Comparison of ENCODE assay signal across 22 cellular contexts in genomic region chr6:39942903-39943580, GRCh38. TPM values are rescaled to one million over a fixed set of nuclear protein-coding genes. Genes with fewer than 3 reads are reported as not detected.
DNase-seq lines count a peak whose midpoint lies in the region; ATAC-seq, FAIRE-seq and TF ChIP-seq lines count a peak whose summit lies in the region.
"Had no signal": no experiment of that assay in that cellular context is flagged by ENCODE, and none has a peak within 500 bp of the region (broad histone marks: within the 10 kb centered on the region; RNA-seq: fewer than 3 reads in every experiment).

No MANE protein-coding gene starts in this region.

- TF ChIP-seq CTCF in left ventricle myocardium inferior (IDR thresholded peaks at IDR 0.05; ENCODE audit: borderline replicate concordance), result no peak
- no peak for TF ChIP-seq CTCF in right atrium auricular region (IDR thresholded peaks at IDR 0.05)
- TF ChIP-seq CTCF in colonic mucosa (IDR thresholded peaks at IDR 0.05), result no peak

- ATAC-seq in GM21723 (IDR thresholded peaks at IDR 0.05; ENCODE audit: unreplicated experiment), result no peak

- no peaks in the 10 kb centered on the region for H3K36me3 ChIP-seq in left ventricle myocardium inferior
- H3K36me3 ChIP-seq in right atrium auricular region, result no peaks in the 10 kb centered on the region
- no peaks in the 10 kb centered on the region for H3K36me3 ChIP-seq in colonic mucosa
- no peaks in the 10 kb centered on the region for H3K36me3 ChIP-seq in small intestine (ENCODE audit: control insufficient read depth in 2 of 2, insufficient read depth in 2 of 2, low read length in 2 of 2)
- H3K36me3 ChIP-seq in SJCRH30, result no peaks in the 10 kb centered on the region
- H3K36me3 ChIP-seq: BE2C, HAP-1 had no signal

- H3K4me1 ChIP-seq in left ventricle myocardium inferior (peaks cover 25% of the 10 kb centered on the region), right atrium auricular region (peaks cover 0 to 13% of the 10 kb centered on the region in 2 donors), colonic mucosa (no peaks in the 10 kb centered on the region), small intestine (ENCODE audit: control insufficient read depth in 2 of 2, insufficient read depth in 1 of 2, low read depth in 1 of 2, low read length in 1 of 2) (peaks cover 7 to 13% of the 10 kb centered on the region in 2 donors), SJCRH30 (peaks cover 6% of the 10 kb centered on the region)
- H3K4me1 ChIP-seq: BE2C, HAP-1 had no signal

- H3K27me3 ChIP-seq in left ventricle myocardium inferior (ENCODE audit: low read depth), result no peaks in the 10 kb centered on the region
- H3K27me3 ChIP-seq in right atrium auricular region, result no peaks in the 10 kb centered on the region
- H3K27me3 ChIP-seq in colonic mucosa, result no peaks in the 10 kb centered on the region
- H3K27me3 ChIP-seq in small intestine (ENCODE audit: control insufficient read depth in 2 of 2, insufficient read depth in 2 of 2, low read length in 2 of 2), result no peaks in the 10 kb centered on the region
- H3K27me3 ChIP-seq in SJCRH30, result no peaks in the 10 kb centered on the region

- intact Hi-C loops in left ventricle myocardium inferior (cut with micrococcal nuclease), result no loop called here
- intact Hi-C loops in colonic mucosa (cut with DNase I), result no loop called here

- H3K4me3 ChIP-seq in left ventricle myocardium inferior, result no peak overlapping the region
- no peak overlapping the region for H3K4me3 ChIP-seq in right atrium auricular region
- no peak overlapping the region for H3K4me3 ChIP-seq in colonic mucosa
- H3K4me3 ChIP-seq in small intestine (ENCODE audit: low read depth in 1 of 2, low read length in 2 of 2), result no peak overlapping the region
- H3K4me3 ChIP-seq in SJCRH30, result no peak overlapping the region
- H3K4me3 ChIP-seq: GM23248, HAP-1 had no signal

- H3K9me3 ChIP-seq in left ventricle myocardium inferior (replicated peaks) (no peaks in the 10 kb centered on the region), right atrium auricular region (no peaks in the 10 kb centered on the region), colonic mucosa (no peaks in the 10 kb centered on the region), small intestine (ENCODE audit: control insufficient read depth, low read depth) (no peaks in the 10 kb centered on the region), SJCRH30 (replicated peaks) (no peaks in the 10 kb centered on the region)
- H3K9me3 ChIP-seq: BE2C, Caco-2, HAP-1 had no signal

- no peak overlapping the region for H3K9ac ChIP-seq in colonic mucosa (ENCODE audit: low read depth in 2 of 2, low read length in 2 of 2)
- H3K9ac ChIP-seq: GM23248 had no signal

- H3K27ac ChIP-seq in left ventricle myocardium inferior (replicated peaks), result peak overlapping the region; percentile 23
- no peak overlapping the region for H3K27ac ChIP-seq in right atrium auricular region
- H3K27ac ChIP-seq in colonic mucosa, result no peak overlapping the region
- no peak overlapping the region for H3K27ac ChIP-seq in small intestine (ENCODE audit: low read depth in 1 of 2, low read length in 1 of 2)
- no peak overlapping the region for H3K27ac ChIP-seq in SJCRH30
- H3K27ac ChIP-seq: GM23248 had no signal

- no peak for FAIRE-seq in small intestine (lab: Jason Lieb, UNC)
- FAIRE-seq: A204.1, D721Med, G401.6, GM12891, GM19239, HTR-8/SVneo had no signal

- WGBS in small intestine, 3 donors, result 37 to 76% (median 48%) methylated on average over 7 of the region's 7 CpGs

- DNase-seq in left ventricle myocardium inferior (no peak), right atrium auricular region (ENCODE audit: low spot score) (no peak), OCI-M1 (lab: John Stamatoyannopoulos, UW) (peak; percentile 38), colonic mucosa (peak; percentile 13), small intestine (peak; percentile 20), SJCRH30 (no peak)
- DNase-seq: ACHN; BE2C; C1 segment of cervical spinal cord; Caco-2; CD4-positive, CD25-positive, alpha-beta regulatory T cell; CD8-positive, alpha-beta memory T cell; GM23248; IMR-90 had no signal

RNA-seq across cellular contexts. Expression of gene MOCS1, which starts 8.8 kb away (rescaled TPM):
- total RNA-seq in left ventricle myocardium inferior, result 28.6 TPM
- 10 to 100 TPM; 18.7 to 28.0 TPM for total RNA-seq in right atrium auricular region
- 10 to 100 TPM in 1 of 2 donors, 1 to 10 TPM in 1; 9.6 to 15.7 TPM for total RNA-seq in colonic mucosa
- 10 to 100 TPM; 15.4 to 29.6 (median 20.6) TPM for polyA plus RNA-seq in small intestine
- total RNA-seq in SJCRH30 (2014; rRNA removed; shearing (Covaris generic)), result 7.3 TPM in 2 replicates

Comparison
In these comparisons a context has a peak if more than half of its experiments do, and no peak if none do; other contexts are left out.
1. DNase-seq: peak in OCI-M1 (single experiment), colonic mucosa (single experiment) and small intestine (single experiment); none in left ventricle myocardium inferior (single experiment), right atrium auricular region (single experiment) and SJCRH30 (0 of 2).